ENCODE assay signal across 8 cellular contexts in the genomic region with DNA sequence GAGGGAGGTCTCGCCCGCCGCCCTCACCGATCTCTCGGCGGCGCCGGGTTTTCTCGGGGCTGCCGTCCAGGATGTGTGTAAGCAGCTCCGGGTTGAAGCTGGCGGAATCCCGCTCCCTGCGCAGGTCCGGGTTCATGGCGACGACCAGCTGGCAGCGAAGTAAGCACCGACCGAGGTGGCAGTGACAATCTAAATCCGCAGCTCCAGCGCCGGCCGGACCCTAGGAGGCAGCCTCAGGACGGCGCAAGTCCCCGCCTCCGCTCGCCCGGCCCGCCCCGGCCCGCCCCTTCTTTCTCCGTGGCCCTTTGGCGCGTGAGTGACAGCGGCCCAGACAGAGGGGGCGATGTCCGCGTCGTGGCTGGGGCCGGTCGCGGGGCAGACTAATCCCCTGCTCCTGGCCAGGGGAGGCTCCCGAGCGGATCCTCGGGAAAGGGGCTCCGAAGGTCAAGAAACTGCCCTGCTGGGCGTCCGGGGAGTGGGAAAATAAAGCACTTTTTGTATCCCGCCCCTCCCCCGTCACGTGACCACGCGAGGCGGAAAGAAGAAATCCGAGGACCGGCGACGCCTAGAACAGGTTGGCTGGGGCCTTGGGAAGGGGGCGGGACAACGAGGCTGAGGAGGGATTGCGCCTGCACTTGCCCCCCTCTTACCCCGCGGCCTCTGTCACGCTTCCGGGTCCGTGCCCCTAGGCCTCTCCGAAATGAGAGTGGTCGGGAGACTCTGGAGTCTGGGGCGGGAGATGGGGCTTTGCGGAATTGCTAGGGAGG. TPM values are rescaled to one million over a fixed set of nuclear protein-coding genes. Genes with fewer than 3 reads are reported as not detected.
A peak's percentile ranks its signal among the peaks of the same experiment; 100 is the strongest.
DNase-seq lines count a peak whose midpoint lies in the region; ATAC-seq and TF ChIP-seq lines count a peak whose summit lies in the region.

A gene (minus strand): TSS at position 229 of the 767 bp plus-strand sequence. CDS start 93 bp downstream, at position 136.
A gene with protein sequence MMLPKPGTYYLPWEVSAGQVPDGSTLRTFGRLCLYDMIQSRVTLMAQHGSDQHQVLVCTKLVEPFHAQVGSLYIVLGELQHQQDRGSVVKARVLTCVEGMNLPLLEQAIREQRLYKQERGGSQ (plus strand): TSS at position 303 of the 767 bp plus-strand sequence. CDS start 6,953 bp downstream, outside the sequence.

- H3K27ac Mint-ChIP-seq in activated B cell treated with CpG ODN at 0.5 μM for 24 hours (peak within 1 kb of the TSS; percentile 100), immature natural killer cell (peak within 1 kb of the TSS; percentile 98 to 100 (median 100))

- H3K9me3 Mint-ChIP-seq in activated B cell treated with CpG ODN at 0.5 μM for 24 hours (no peaks in the 10 kb centered on the region), immature natural killer cell (no peaks in the 10 kb centered on the region)

- POLR2A ChIA-PET in activated B cell treated with CpG ODN at 0.5 μM for 24 hours (lab: Charles Lee), result interaction anchor here (0.6 to 1.6 kb wide), 18 partner anchors 9 to 293 kb away, joined by 3 to 15 read pairs (median 3); a partner anchor contains a TSS

- peaks cover 0 to 20% (median 0%) of the 10 kb centered on the region in 6 donors for H3K36me3 ChIP-seq in spleen

- H3K9me3 ChIP-seq in spleen, result no peaks in the 10 kb centered on the region

- no peaks in the 10 kb centered on the region for H3K27me3 ChIP-seq in spleen (replicated peaks in 1 of 7)

- DNase-seq in AG08396 (ENCODE audit: low spot score) (peak; percentile 93), NCI-H345 (lab: John Stamatoyannopoulos, UW) (peak; percentile 98), activated B cell treated with CpG ODN at 0.5 μM for 24 hours (peak; percentile 91), caudate nucleus (lab: John Stamatoyannopoulos, UW) (peak; percentile 47 to 98 (median 95)), immature natural killer cell (peak; percentile 93 to 95 (median 95)), spleen (peak; percentile 99)

- WGBS in spleen, 5 donors, result 0 to 1% (median 0%) methylated on average over 23 to 72 of the region's 72 CpGs

- H3K4me1 Mint-ChIP-seq in activated B cell treated with CpG ODN at 0.5 μM for 24 hours (peaks cover 37% of the 10 kb centered on the region), immature natural killer cell (peaks cover 31 to 47% of the 10 kb centered on the region in 2 donors)

- H3K4me3 Mint-ChIP-seq in activated B cell treated with CpG ODN at 0.5 μM for 24 hours (peak within 1 kb of the TSS; percentile 100), immature natural killer cell (peak within 1 kb of the TSS; percentile 93 to 100 (median 97))

- peaks cover 18% of the 10 kb centered on the region for H3K36me3 Mint-ChIP-seq in activated B cell treated with CpG ODN at 0.5 μM for 24 hours (ENCODE audit: low read depth)
- H3K36me3 Mint-ChIP-seq in immature natural killer cell, result peaks cover 2 to 7% (median 3%) of the 10 kb centered on the region in 3 donors

- peak within 1 kb of the TSS; percentile 99 for H3K27ac ChIP-seq in caudate nucleus (ENCODE audit: low read depth, low read length)
- peak within 1 kb of the TSS; percentile 92 to 99 (median 98) for H3K27ac ChIP-seq in spleen

- no peak for TF ChIP-seq CTCF in activated B cell treated with CpG ODN at 0.5 μM for 24 hours (IDR thresholded peaks at IDR 0.05)
- peak in 9 of 11 experiments; percentile 29 to 70 (median 55) for TF ChIP-seq CTCF in spleen (IDR thresholded peaks at IDR 0.05 in 8 of 11, conservative IDR thresholded peaks at IDR 0.05 in 3 of 11)

- peak within 1 kb of the TSS; percentile 67 to 92 (median 76) for H3K4me3 ChIP-seq in spleen

- CTCF ChIA-PET in activated B cell treated with CpG ODN at 0.5 μM for 24 hours (lab: Charles Lee), result interaction anchor here (1.4 kb wide), 1 partner anchor 35 kb away, joined by 4 read pairs; no protein-coding TSS in a partner anchor

- TF ChIP-seq POLR2A in spleen (IDR thresholded peaks at IDR 0.05), result peak; percentile 2 to 88 (median 53)

- H3K27me3 Mint-ChIP-seq in activated B cell treated with CpG ODN at 0.5 μM for 24 hours (no peaks in the 10 kb centered on the region), immature natural killer cell (ENCODE audit: low read depth in 3 of 3) (peaks cover 0 to 9% (median 3%) of the 10 kb centered on the region in 3 donors)

- intact Hi-C loops in activated B cell treated with CpG ODN at 0.5 μM for 24 hours (cut with micrococcal nuclease) (loop anchor here (1.0 to 2.0 kb wide), 7 partner anchors 13 to 194 kb away; a partner anchor contains a TSS), spleen (cut with DNase I; ENCODE audit: low total_unique reads) (no loop called here)

- peak; percentile 93 for ATAC-seq in GM18909 (IDR thresholded peaks at IDR 0.05; ENCODE audit: poor library complexity, unreplicated experiment)
- peak; percentile 90 for ATAC-seq in HG03175 (IDR thresholded peaks at IDR 0.05; ENCODE audit: unreplicated experiment)
- ATAC-seq in activated B cell treated with CpG ODN at 0.5 μM for 24 hours (ENCODE audit: low read depth), result peak; percentile 94

- peaks cover 24 to 87% (median 50%) of the 10 kb centered on the region in 6 donors for H3K4me1 ChIP-seq in spleen

RNA-seq across cellular contexts. Expression of the first gene that starts in this region (rescaled TPM):
- total RNA-seq in activated B cell treated with CpG ODN at 0.5 μM for 24 hours, result 23.3 and 25.8 TPM in 2 replicates
- 10 to 100 TPM; 16.1 to 23.9 (median 19.1) TPM for polyA plus RNA-seq in immature natural killer cell
- 10 to 100 TPM; 36.0 to 60.2 (median 45.9) TPM for total RNA-seq in spleen
- polyA plus RNA-seq in spleen, result 1 to 10 TPM; 6.3 to 9.8 (median 6.8) TPM

RNA-seq across cellular contexts. Expression of the second gene that starts in this region (rescaled TPM):
- total RNA-seq in activated B cell treated with CpG ODN at 0.5 μM for 24 hours (22.7 and 23.2 TPM in 2 replicates), spleen (10 to 100 TPM in 5 of 7 donors, 1 to 10 TPM in 2; 6.0 to 20.8 (median 13.4) TPM)
- polyA plus RNA-seq in immature natural killer cell (10 to 100 TPM; 40.2 to 53.0 (median 43.7) TPM), spleen (10 to 100 TPM; 25.7 to 38.7 (median 34.8) TPM)

Comparison
In these comparisons a context has a peak if more than half of its experiments do, and no peak if none do; other contexts are left out.
1. Peak in every context shown above with its lines: DNase-seq, ATAC-seq, H3K4me3 ChIP-seq and H3K27ac ChIP-seq.